In genomic region chr10:91551856-91552255, GRCh38 we compare ENCODE assay signal across 8 cellular contexts.
DNase-seq lines count a peak whose midpoint lies in the region; ATAC-seq, FAIRE-seq and TF ChIP-seq lines count a peak whose summit lies in the region.

No MANE protein-coding gene starts in this region.

- dilution Hi-C loops in endothelial cell of umbilical vein (cut with MboI; ENCODE audit: extremely low pct_ligation_motif_present, low sequenced_read_pairs): no loop called here

- peak; percentile 73 for FAIRE-seq in endothelial cell of umbilical vein (lab: Jason Lieb, UNC)

- POLR2A ChIA-PET in endothelial cell of umbilical vein (lab: Charles Lee): no interaction called here

- H3K36me3 Mint-ChIP-seq in activated naive CD8-positive, alpha-beta T cell treated with anti-CD3 and anti-CD28 coated beads, Interleukin-2, amount 50 U/mL, for 24 hours (ENCODE audit: low read depth): no peaks in the 10 kb centered on the region
- H3K36me3 Mint-ChIP-seq in activated naive CD8-positive, alpha-beta T cell treated with anti-CD3 and anti-CD28 coated beads for 36 hours: no peaks in the 10 kb centered on the region

- no peak overlapping the region for H3K4me3 Mint-ChIP-seq in activated naive CD8-positive, alpha-beta T cell treated with anti-CD3 and anti-CD28 coated beads, Interleukin-2, amount 50 U/mL, for 24 hours
- H3K4me3 Mint-ChIP-seq in activated naive CD8-positive, alpha-beta T cell treated with anti-CD3 and anti-CD28 coated beads for 36 hours: no peak overlapping the region

- H3K4me3 ChIP-seq in NT2/D1 (ENCODE audit: insufficient read length, low read depth): no peak overlapping the region
- H3K4me3 ChIP-seq in endothelial cell of umbilical vein (replicated peaks in 1 of 3; ENCODE audit: insufficient read depth in 1 of 3, low read depth in 1 of 3, low read length in 3 of 3): no peak overlapping the region

- CTCF ChIA-PET in endothelial cell of umbilical vein (lab: Charles Lee): interaction anchor here (0.5 to 6.5 kb wide), 33 partner anchors 11 to 672 kb away, joined by 3 to 226 read pairs (median 5); partner anchors contain the start of gene PPP1R3C

- BruUV-seq in endothelial cell of umbilical vein (replicated peaks; lab: Mats Ljungman, UMichigan): no TSS peak

- TF ChIP-seq CTCF in endothelial cell of umbilical vein (IDR thresholded peaks at IDR 0.05; ENCODE audit: extremely low read depth in 1 of 2, insufficient read depth in 1 of 2, low read depth in 1 of 2, low read length in 2 of 2): peak; percentile 68 to 87

- no peaks in the 10 kb centered on the region for H3K9me3 Mint-ChIP-seq in activated naive CD8-positive, alpha-beta T cell treated with anti-CD3 and anti-CD28 coated beads, Interleukin-2, amount 50 U/mL, for 24 hours
- no peaks in the 10 kb centered on the region for H3K9me3 Mint-ChIP-seq in activated naive CD8-positive, alpha-beta T cell treated with anti-CD3 and anti-CD28 coated beads for 36 hours

- TF ChIP-seq POLR2A in endothelial cell of umbilical vein (IDR thresholded peaks at IDR 0.05; ENCODE audit: low read depth, low read length): no peak

- H3K27me3 ChIP-seq in NT2/D1 (ENCODE audit: insufficient read depth, insufficient read length) (no peaks in the 10 kb centered on the region), endothelial cell of umbilical vein (ENCODE audit: control insufficient read depth in 2 of 2, insufficient read depth in 2 of 2, low read length in 2 of 2) (peaks cover 0 to 1% of the 10 kb centered on the region in 2 experiments)

- DNase-seq in activated naive CD8-positive, alpha-beta T cell treated with anti-CD3 and anti-CD28 coated beads, Interleukin-2, amount 50 U/mL, for 24 hours: no peak
- no peak for DNase-seq in activated naive CD8-positive, alpha-beta T cell treated with anti-CD3 and anti-CD28 coated beads for 36 hours
- DNase-seq in NT2/D1 (ENCODE audit: low read depth, low spot score) (peak; percentile 51), endothelial cell of umbilical vein (ENCODE audit: low read depth, low spot score) (peak; percentile 78), midbrain (lab: John Stamatoyannopoulos, UW) (peak; percentile 48), AML-193 (lab: John Stamatoyannopoulos, UW) (no peak)

- H3K9me1 ChIP-seq in endothelial cell of umbilical vein (replicated peaks; ENCODE audit: control insufficient read depth, extremely low read depth, insufficient read depth, low read length): no peaks in the 10 kb centered on the region

- H3K4me2 ChIP-seq in endothelial cell of umbilical vein (ENCODE audit: insufficient read depth, low read length): no peak overlapping the region

- H3K9me3 ChIP-seq in NT2/D1 (ENCODE audit: insufficient read depth, low read length): no peaks in the 10 kb centered on the region
- no peaks in the 10 kb centered on the region for H3K9me3 ChIP-seq in endothelial cell of umbilical vein (replicated peaks; ENCODE audit: control insufficient read depth, insufficient read depth, low read length)

- H3K9ac ChIP-seq in NT2/D1 (ENCODE audit: insufficient read length, low read depth): no peak overlapping the region
- no peak overlapping the region for H3K9ac ChIP-seq in endothelial cell of umbilical vein (replicated peaks; ENCODE audit: extremely low read depth, insufficient read depth, low read length)

- no peaks in the 10 kb centered on the region for H3K36me3 ChIP-seq in NT2/D1 (ENCODE audit: insufficient read depth, insufficient read length, low read length)
- no peaks in the 10 kb centered on the region for H3K36me3 ChIP-seq in endothelial cell of umbilical vein (ENCODE audit: control insufficient read depth in 2 of 2, extremely low read depth in 1 of 2, insufficient read depth in 2 of 2, low read length in 2 of 2)

- intact Hi-C loops in endothelial cell of umbilical vein (cut with micrococcal nuclease): loop anchor here (1.0 to 5.0 kb wide), 5 partner anchors 83 to 360 kb away; no protein-coding TSS in a partner anchor

- no peak overlapping the region for H2AFZ ChIP-seq in endothelial cell of umbilical vein (ENCODE audit: low read depth, low read length)

- H4K20me1 ChIP-seq in endothelial cell of umbilical vein (replicated peaks; ENCODE audit: control insufficient read depth, extremely low read depth, insufficient read depth, low read length): no peaks in the 10 kb centered on the region

- no peak overlapping the region for H3K27ac ChIP-seq in endothelial cell of umbilical vein (ENCODE audit: insufficient read depth, low read depth, low read length)

- no peaks in the 10 kb centered on the region for H3K79me2 ChIP-seq in endothelial cell of umbilical vein (ENCODE audit: control insufficient read depth, insufficient read depth, low read length)

- peaks cover 2% of the 10 kb centered on the region for H3K27me3 Mint-ChIP-seq in activated naive CD8-positive, alpha-beta T cell treated with anti-CD3 and anti-CD28 coated beads, Interleukin-2, amount 50 U/mL, for 24 hours
- no peaks in the 10 kb centered on the region for H3K27me3 Mint-ChIP-seq in activated naive CD8-positive, alpha-beta T cell treated with anti-CD3 and anti-CD28 coated beads for 36 hours

- no peaks in the 10 kb centered on the region for H3K4me1 Mint-ChIP-seq in activated naive CD8-positive, alpha-beta T cell treated with anti-CD3 and anti-CD28 coated beads, Interleukin-2, amount 50 U/mL, for 24 hours
- no peaks in the 10 kb centered on the region for H3K4me1 Mint-ChIP-seq in activated naive CD8-positive, alpha-beta T cell treated with anti-CD3 and anti-CD28 coated beads for 36 hours

- H3K4me1 ChIP-seq in NT2/D1 (ENCODE audit: insufficient read depth, insufficient read length) (no peaks in the 10 kb centered on the region), endothelial cell of umbilical vein (ENCODE audit: control insufficient read depth, extremely low read depth, insufficient read depth, low read length) (no peaks in the 10 kb centered on the region)

- ATAC-seq in activated naive CD8-positive, alpha-beta T cell treated with anti-CD3 and anti-CD28 coated beads, Interleukin-2, amount 50 U/mL, for 24 hours: peak; percentile 60
- ATAC-seq in GM21515 (IDR thresholded peaks at IDR 0.05; ENCODE audit: unreplicated experiment) (no peak), GM18498 (IDR thresholded peaks at IDR 0.05; ENCODE audit: unreplicated experiment) (no peak)

- no peak overlapping the region for H3K27ac Mint-ChIP-seq in activated naive CD8-positive, alpha-beta T cell treated with anti-CD3 and anti-CD28 coated beads, Interleukin-2, amount 50 U/mL, for 24 hours
- H3K27ac Mint-ChIP-seq in activated naive CD8-positive, alpha-beta T cell treated with anti-CD3 and anti-CD28 coated beads for 36 hours: no peak overlapping the region

TF ChIP-seq in endothelial cell of umbilical vein, 7 proteins besides CTCF, POLR2A, EP300 and RAD21:
- TF ChIP-seq JUN (IDR thresholded peaks at IDR 0.05; ENCODE audit: borderline replicate concordance, insufficient read depth, insufficient read length, low read depth) (no peak), FOS (IDR thresholded peaks at IDR 0.05; ENCODE audit: borderline replicate concordance, insufficient read depth, low read length) (no peak), MAX (IDR thresholded peaks at IDR 0.05; ENCODE audit: insufficient read depth, insufficient read length) (no peak), EZH2 (IDR thresholded peaks at IDR 0.05; ENCODE audit: borderline replicate concordance, low read depth, low read length, severe bottlenecking) (no peak), POLR2AphosphoS5 (IDR thresholded peaks at IDR 0.05; ENCODE audit: insufficient read depth, low read depth, low read length) (no peak), MYC (IDR thresholded peaks at IDR 0.05; ENCODE audit: low read depth, low read length) (no peak)

Comparison
In these comparisons a context has a peak if more than half of its experiments do, and no peak if none do; other contexts are left out.
1. DNase-seq: peak in NT2/D1 (single experiment), endothelial cell of umbilical vein (single experiment) and midbrain (single experiment); none in activated naive CD8-positive, alpha-beta T cell treated with anti-CD3 and anti-CD28 coated beads, Interleukin-2, amount 50 U/mL, for 24 hours (single experiment), activated naive CD8-positive, alpha-beta T cell treated with anti-CD3 and anti-CD28 coated beads for 36 hours (single experiment) and AML-193 (0 of 2).